ENCODE assay signal across 32 cellular contexts in genomic region chr11:76834151-76834550, GRCh38.
"Had no signal": no experiment of that assay in that cellular context is flagged by ENCODE, and none has a peak within 500 bp of the region (broad histone marks: within the 10 kb centered on the region; RNA-seq: fewer than 3 reads in every experiment).

No MANE protein-coding gene starts in this region.

- H3K27ac ChIP-seq: adrenal gland, SJSA1 had no signal

- DNase-seq: activated CD4-positive, alpha-beta T cell treated with anti-CD3 and anti-CD28 coated beads for 36 hours; activated CD4-positive, alpha-beta T cell treated with anti-CD3 and anti-CD28 coated beads, Interleukin-2, amount 10 ng/mL, durations not matched to agents 7 days and 5 days; activated CD4-positive, alpha-beta T cell treated with anti-CD3 and anti-CD28 coated beads, Interleukin-2, amount 50 U/mL, for 48 hours; activated CD8-positive, alpha-beta T cell treated with anti-CD3 and anti-CD28 coated beads, Interleukin-2, amount 10 ng/mL, durations not matched to agents 7 days and 5 days; activated gamma-delta T cell; activated naive CD4-positive, alpha-beta T cell treated with Interleukin-2 at 50 U/mL for 16 hours; activated naive CD8-positive, alpha-beta T cell treated with anti-CD3 and anti-CD28 coated beads, Interleukin-2, amount 10 ng/mL, durations not matched to agents 7 days and 5 days; activated T-cell treated with anti-CD3 and anti-CD28 coated beads, Interleukin-2, amount 50 U/mL, for 24 hours; adrenal gland; Karpas-422; KBM-7; NCI-H1105; NCI-H1417 treated with DMSO at 0.1 percent for 48 hours; NCI-H187 treated with DMSO at 0.1 percent for 48 hours; NCI-H2081; NCI-H345; NCI-H526; NCI-H748 treated with DMSO at 0.1 percent for 48 hours; NK-92 treated with Interleukin-12 subunit alpha and Interleukin-12 subunit beta, amount 100 ng/mL, for 24 hours; PC-3; Peyer's patch; RPMI8226; SHP77 treated with DMSO at 0.1 percent for 48 hours; SK-N-SH had no signal

- H3K9me2 ChIP-seq: SK-N-SH had no signal

- H3K4me3 Mint-ChIP-seq: activated CD4-positive, alpha-beta T cell treated with anti-CD3 and anti-CD28 coated beads for 36 hours; activated CD4-positive, alpha-beta T cell treated with anti-CD3 and anti-CD28 coated beads, Interleukin-2, amount 10 ng/mL, durations not matched to agents 7 days and 5 days; activated CD8-positive, alpha-beta T cell treated with anti-CD3 and anti-CD28 coated beads, Interleukin-2, amount 10 ng/mL, durations not matched to agents 7 days and 5 days; activated naive CD4-positive, alpha-beta T cell treated with anti-CD3 and anti-CD28 coated beads, Interleukin-2, amount 50 U/mL, for 24 hours; activated naive CD8-positive, alpha-beta T cell treated with anti-CD3 and anti-CD28 coated beads, Interleukin-2, amount 10 ng/mL, durations not matched to agents 7 days and 5 days; activated T-cell treated with anti-CD3 and anti-CD28 coated beads, Interleukin-2, amount 50 U/mL, for 24 hours; brain; T-helper 1 cell treated with Interleukin-12 subunit alpha and Interleukin-12 subunit beta and Interleukin-4 antibody, amounts not matched to agents 30 μg/mL and 1 μg/mL, for 36 hours; T-helper 2 cell treated with Interferon-gamma antibody and Interleukin-4, amounts not matched to agents 5 μg/mL and 100 μg/mL, for 36 hours; WTC11 had no signal

- H3K9ac ChIP-seq: SK-N-SH had no signal

- H3K4me1 ChIP-seq: SJSA1 had no signal

- H3K36me3 Mint-ChIP-seq: activated naive CD4-positive, alpha-beta T cell treated with anti-CD3 and anti-CD28 coated beads, Interleukin-2, amount 50 U/mL, for 24 hours; activated naive CD8-positive, alpha-beta T cell treated with anti-CD3 and anti-CD28 coated beads, Interleukin-2, amount 10 ng/mL, durations not matched to agents 7 days and 5 days; brain; WTC11 had no signal

- H3K4me3 ChIP-seq: adrenal gland, Peyer's patch, SJSA1 had no signal

- H3K9me3 Mint-ChIP-seq: activated CD4-positive, alpha-beta T cell treated with anti-CD3 and anti-CD28 coated beads, Interleukin-2, amount 10 ng/mL, durations not matched to agents 7 days and 5 days; activated naive CD4-positive, alpha-beta T cell treated with anti-CD3 and anti-CD28 coated beads, Interleukin-2, amount 50 U/mL, for 24 hours; activated naive CD8-positive, alpha-beta T cell treated with anti-CD3 and anti-CD28 coated beads, Interleukin-2, amount 10 ng/mL, durations not matched to agents 7 days and 5 days; activated T-cell treated with anti-CD3 and anti-CD28 coated beads, Interleukin-2, amount 50 U/mL, for 24 hours; activated T-helper 2 cell treated with anti-CD3 and anti-CD28 coated beads, Interferon-gamma antibody, Interleukin-2, Interleukin-4, amounts not matched to agents 10 μg/mL and 5 μg/mL and 100 μg/mL, durations not matched to agents 14 hours and 24 hours and 36 hours had no signal

- H3K4me1 Mint-ChIP-seq: activated CD4-positive, alpha-beta T cell treated with anti-CD3 and anti-CD28 coated beads for 36 hours; activated CD4-positive, alpha-beta T cell treated with anti-CD3 and anti-CD28 coated beads, Interleukin-2, amount 10 ng/mL, durations not matched to agents 7 days and 5 days; activated naive CD4-positive, alpha-beta T cell treated with anti-CD3 and anti-CD28 coated beads, Interleukin-2, amount 50 U/mL, for 24 hours; activated naive CD8-positive, alpha-beta T cell treated with anti-CD3 and anti-CD28 coated beads, Interleukin-2, amount 10 ng/mL, durations not matched to agents 7 days and 5 days had no signal

- H3K4me2 ChIP-seq: SK-N-SH had no signal

- H3K9me3 ChIP-seq: adrenal gland, Peyer's patch, SJSA1, SK-N-SH had no signal

- H3K27ac Mint-ChIP-seq: activated CD4-positive, alpha-beta T cell treated with anti-CD3 and anti-CD28 coated beads for 36 hours; activated CD4-positive, alpha-beta T cell treated with anti-CD3 and anti-CD28 coated beads, Interleukin-2, amount 10 ng/mL, durations not matched to agents 7 days and 5 days; activated CD8-positive, alpha-beta T cell treated with anti-CD3 and anti-CD28 coated beads, Interleukin-2, amount 10 ng/mL, durations not matched to agents 7 days and 5 days; activated naive CD4-positive, alpha-beta T cell treated with anti-CD3 and anti-CD28 coated beads, Interleukin-2, amount 50 U/mL, for 24 hours; activated naive CD8-positive, alpha-beta T cell treated with anti-CD3 and anti-CD28 coated beads, Interleukin-2, amount 10 ng/mL, durations not matched to agents 7 days and 5 days; activated T-cell treated with anti-CD3 and anti-CD28 coated beads, Interleukin-2, amount 50 U/mL, for 24 hours; activated T-helper 2 cell treated with anti-CD3 and anti-CD28 coated beads, Interferon-gamma antibody, Interleukin-2, Interleukin-4, amounts not matched to agents 10 μg/mL and 5 μg/mL and 100 μg/mL, durations not matched to agents 14 hours and 24 hours and 36 hours; brain; T-helper 1 cell treated with Interleukin-12 subunit alpha and Interleukin-12 subunit beta and Interleukin-4 antibody, amounts not matched to agents 30 μg/mL and 1 μg/mL, for 36 hours; T-helper 2 cell treated with Interferon-gamma antibody and Interleukin-4, amounts not matched to agents 5 μg/mL and 100 μg/mL, for 36 hours; WTC11 had no signal

- H3K27me3 ChIP-seq: adrenal gland, Peyer's patch, SJSA1 had no signal

- H3K36me3 ChIP-seq: adrenal gland, Peyer's patch, SJSA1 had no signal

- ATAC-seq: activated CD4-positive, alpha-beta T cell treated with anti-CD3 and anti-CD28 coated beads for 36 hours; activated CD4-positive, CD25-positive, alpha-beta regulatory T cell treated with anti-CD3 and anti-CD28 coated beads, Interleukin-2, amount 50 U/mL, for 24 hours; activated CD8-positive, alpha-beta T cell treated with anti-CD3 and anti-CD28 coated beads, Interleukin-2, amount 10 ng/mL, durations not matched to agents 7 days and 5 days; PC-3; WTC11 had no signal
